ENCODE assay signal across 10 cellular contexts in genomic region chr21:41767606-41768370, GRCh38. TPM values are rescaled to one million over a fixed set of nuclear protein-coding genes. Genes with fewer than 3 reads are reported as not detected.
A peak's percentile ranks its signal among the peaks of the same experiment; 100 is the strongest.
DNase-seq lines count a peak whose midpoint lies in the region; ATAC-seq and TF ChIP-seq lines count a peak whose summit lies in the region.
"Had no signal": no experiment of that assay in that cellular context is flagged by ENCODE, and none has a peak within 500 bp of the region (broad histone marks: within the 10 kb centered on the region; RNA-seq: fewer than 3 reads in every experiment).

No MANE protein-coding gene starts in this region.

- in situ Hi-C loops in HAP-1 (cut with MboI; ENCODE audit: low sequenced_read_pairs), result no loop called here

- H3K27me3 ChIP-seq in breast epithelium (peaks cover 0 to 29% of the 10 kb centered on the region in 2 donors), HAP-1 (ENCODE audit: low read depth) (peaks cover 23% of the 10 kb centered on the region)

- DNase-seq in Calu3 (no peak), LNCaP clone FGC (ENCODE audit: low read depth) (no peak), breast epithelium (ENCODE audit: low spot score in 2 of 2) (no peak), natural killer cell (no peak), activated gamma-delta T cell treated with Interleukin-2 at 50 U/mL for 16 hours (no peak), HAP-1 (ENCODE audit: low spot score in 2 of 2) (no peak)
- DNase-seq: heart right ventricle had no signal

- H3K4me1 ChIP-seq in breast epithelium, result no peaks in the 10 kb centered on the region
- H3K4me1 ChIP-seq in HAP-1, result no peaks in the 10 kb centered on the region

- intact Hi-C loops in Calu3 (cut with micrococcal nuclease; ENCODE audit: unreplicated experiment), result loop anchor here (2.0 to 5.0 kb wide), 2 partner anchors 89 to 105 kb away; no protein-coding TSS in a partner anchor
- intact Hi-C loops in breast epithelium (cut with DNase I; ENCODE audit: low total_unique reads), result no loop called here
- intact Hi-C loops in natural killer cell (cut with micrococcal nuclease), result no loop called here

- peak overlapping the region; percentile 69 for H3K4me3 ChIP-seq in LNCaP clone FGC (ENCODE audit: low read depth, low read length)
- peak overlapping the region in 2 of 3 donors; percentile 58 to 79 for H3K4me3 ChIP-seq in breast epithelium
- H3K4me3 ChIP-seq in HAP-1, result no peak overlapping the region

- BruUV-seq in Calu3 (replicated peaks; lab: Mats Ljungman, UMichigan), result no TSS peak

- CTCF ChIA-PET in Calu3 (lab: Charles Lee), result interaction anchor here (0.6 to 1.8 kb wide), 9 partner anchors 9 to 456 kb away, joined by 3 to 13 read pairs (median 3); no protein-coding TSS in a partner anchor

- peak overlapping the region; percentile 67 to 92 for H3K27ac ChIP-seq in breast epithelium
- H3K27ac ChIP-seq: heart right ventricle had no signal

- peak overlapping the region; percentile 76 for H3K4me3 Mint-ChIP-seq in Calu3 (ENCODE audit: low read depth, unreplicated experiment)
- peak overlapping the region; percentile 86 for H3K4me3 Mint-ChIP-seq in natural killer cell

- peaks cover 59% of the 10 kb centered on the region for H3K36me3 Mint-ChIP-seq in Calu3 (ENCODE audit: insufficient read depth, unreplicated experiment)
- peaks cover 10% of the 10 kb centered on the region for H3K36me3 Mint-ChIP-seq in natural killer cell

- H3K27ac Mint-ChIP-seq in Calu3 (ENCODE audit: unreplicated experiment) (peak overlapping the region; percentile 96), natural killer cell (no peak overlapping the region)

- H3K27me3 Mint-ChIP-seq in Calu3 (ENCODE audit: unreplicated experiment), result no peaks in the 10 kb centered on the region
- H3K27me3 Mint-ChIP-seq in natural killer cell (ENCODE audit: low read depth in 2 of 2), result peaks cover 76 to 85% of the 10 kb centered on the region in 2 donors

- H3K4me1 Mint-ChIP-seq in Calu3 (ENCODE audit: low read depth, unreplicated experiment) (peaks cover 38% of the 10 kb centered on the region), natural killer cell (peaks cover 22 to 28% of the 10 kb centered on the region in 2 donors)

- H3K36me3 ChIP-seq in breast epithelium (no peaks in the 10 kb centered on the region), HAP-1 (replicated peaks) (no peaks in the 10 kb centered on the region)
- H3K36me3 ChIP-seq: heart right ventricle had no signal

- H3K9me3 Mint-ChIP-seq in Calu3 (ENCODE audit: low read depth, unreplicated experiment) (no peaks in the 10 kb centered on the region), natural killer cell (no peaks in the 10 kb centered on the region)

- ATAC-seq in natural killer cell, result no peak
- no peak for ATAC-seq in GM21619 (IDR thresholded peaks at IDR 0.05; ENCODE audit: unreplicated experiment)
- no peak for ATAC-seq in HG03095 (IDR thresholded peaks at IDR 0.05; ENCODE audit: unreplicated experiment)

- TF ChIP-seq POLR2A in breast epithelium (IDR thresholded peaks at IDR 0.05), result no peak

- H3K9me3 ChIP-seq in breast epithelium, result no peaks in the 10 kb centered on the region
- H3K9me3 ChIP-seq in HAP-1, result no peaks in the 10 kb centered on the region
- H3K9me3 ChIP-seq: heart right ventricle had no signal

- TF ChIP-seq CTCF in Calu3 (IDR thresholded peaks at IDR 0.05; ENCODE audit: unreplicated experiment), result no peak
- TF ChIP-seq CTCF in LNCaP clone FGC (IDR thresholded peaks at IDR 0.05; ENCODE audit: control insufficient read depth, extremely low read depth, insufficient read depth), result no peak
- TF ChIP-seq CTCF in breast epithelium (IDR thresholded peaks at IDR 0.05), result no peak
- TF ChIP-seq CTCF in natural killer cell (IDR thresholded peaks at IDR 0.05), result no peak

RNA-seq across cellular contexts. Expression of gene RIPK4, which starts 0.9 kb away (rescaled TPM):
- total RNA-seq in Calu3 (2022) (30.0 and 30.3 TPM in 2 replicates), breast epithelium (10 to 100 TPM in 2 of 3 donors, not detected in 1; 15.7 to 30.3 TPM), natural killer cell (under 1 TPM in 1 of 3 donors, not detected in 2; 0.09 TPM)
- total RNA-seq: LHCN-M2 had no signal
